In genomic region chr4:69977582-69977981, GRCh38 we compare ENCODE assay signal across 1 cellular context.
TF ChIP-seq lines count a peak whose summit lies in the region.

No MANE protein-coding gene starts in this region.

TF ChIP-seq in H1, 55 proteins besides CTCF, POLR2A, EP300 and RAD21:
- no peak for TF ChIP-seq TEAD4 (IDR thresholded peaks at IDR 0.05; ENCODE audit: low read depth, low read length)
- TF ChIP-seq ASH2L (IDR thresholded peaks at IDR 0.05; ENCODE audit: low read length), result no peak
- TF ChIP-seq EZH2 (IDR thresholded peaks at IDR 0.05; ENCODE audit: low read depth, low read length, severe bottlenecking), result no peak
- TF ChIP-seq BACH1 (IDR thresholded peaks at IDR 0.05; ENCODE audit: low read length), result no peak
- TF ChIP-seq JUND (IDR thresholded peaks at IDR 0.05; ENCODE audit: low read length), result no peak
- TF ChIP-seq MAX (IDR thresholded peaks at IDR 0.05), result no peak
- TF ChIP-seq BCL11A (IDR thresholded peaks at IDR 0.05; ENCODE audit: low read depth in 2 of 2, low read length in 2 of 2), result no peak
- no peak for TF ChIP-seq CTBP2 (IDR thresholded peaks at IDR 0.05; ENCODE audit: borderline replicate concordance, insufficient read depth, insufficient read length, low read length)
- TF ChIP-seq CBX5 (IDR thresholded peaks at IDR 0.05; ENCODE audit: low read depth, low read length), result no peak
- no peak for TF ChIP-seq CBX8 (IDR thresholded peaks at IDR 0.05; ENCODE audit: borderline replicate concordance, low read depth, low read length)
- no peak for TF ChIP-seq NRF1 (IDR thresholded peaks at IDR 0.05; ENCODE audit: low read depth, low read length)
- no peak for TF ChIP-seq SIN3A (conservative IDR thresholded peaks at IDR 0.05 in 1 of 2, IDR thresholded peaks at IDR 0.05 in 1 of 2; ENCODE audit: low read depth in 1 of 2, low read length in 2 of 2)
- TF ChIP-seq HDAC2 (IDR thresholded peaks at IDR 0.05; ENCODE audit: borderline replicate concordance in 1 of 2, low read depth in 2 of 2, low read length in 2 of 2), result no peak
